Comparison of ENCODE assay signal across 2 cellular contexts in the genomic region with DNA sequence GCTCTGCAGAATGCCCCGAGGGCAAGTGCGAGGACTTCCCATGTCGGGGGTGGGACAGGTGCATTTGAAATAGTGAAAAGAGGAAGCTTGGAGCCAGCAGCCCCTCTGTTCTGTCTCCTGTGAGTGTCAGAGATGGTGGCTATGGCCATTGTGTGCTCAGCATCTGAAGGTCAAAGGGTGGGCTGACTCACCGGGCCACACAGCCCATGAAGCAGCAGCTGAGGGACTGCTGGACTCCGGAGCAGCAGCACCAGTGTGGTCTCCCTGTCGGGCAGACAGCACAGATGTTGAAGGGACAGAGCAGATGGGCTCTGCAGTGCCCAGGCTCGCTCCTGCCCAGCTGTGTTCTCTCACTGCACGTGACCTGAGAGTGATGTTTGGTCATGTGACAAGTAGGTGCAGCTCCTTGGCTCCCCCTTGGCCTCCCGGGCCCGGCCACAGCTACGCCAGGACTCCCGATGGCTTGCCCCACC.
A peak's percentile ranks its signal among the peaks of the same experiment; 100 is the strongest.
TF ChIP-seq lines count a peak whose summit lies in the region.

No MANE protein-coding gene starts in this region.

TF ChIP-seq in Ishikawa, 13 proteins besides CTCF, POLR2A, EP300 and RAD21:
- TF ChIP-seq CREB1 (IDR thresholded peaks at IDR 0.05; ENCODE audit: low read depth) (no peak), USF1 (IDR thresholded peaks at IDR 0.05) (peak; percentile 31; the same call in 1 of the 2 replicates)

TF ChIP-seq in H1, 55 proteins besides CTCF, POLR2A, EP300 and RAD21:
- TF ChIP-seq GTF2F1 (IDR thresholded peaks at IDR 0.05; ENCODE audit: borderline replicate concordance, low read depth, low read length) (no peak), EGR1 (IDR thresholded peaks at IDR 0.05; ENCODE audit: borderline replicate concordance, low read depth, low read length) (no peak), TAF7 (optimal IDR thresholded peaks at IDR 0.05; ENCODE audit: borderline replicate concordance, low read depth, low read length) (no peak), USF2 (IDR thresholded peaks at IDR 0.05; ENCODE audit: low read length) (peak; percentile 64; the same call in 1 of the 2 replicates), ATF3 (IDR thresholded peaks at IDR 0.05; ENCODE audit: insufficient read depth, low read depth, low read length) (no peak)
- TF ChIP-seq, protein P1, sequence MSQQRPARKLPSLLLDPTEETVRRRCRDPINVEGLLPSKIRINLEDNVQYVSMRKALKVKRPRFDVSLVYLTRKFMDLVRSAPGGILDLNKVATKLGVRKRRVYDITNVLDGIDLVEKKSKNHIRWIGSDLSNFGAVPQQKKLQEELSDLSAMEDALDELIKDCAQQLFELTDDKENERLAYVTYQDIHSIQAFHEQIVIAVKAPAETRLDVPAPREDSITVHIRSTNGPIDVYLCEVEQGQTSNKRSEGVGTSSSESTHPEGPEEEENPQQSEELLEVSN (IDR thresholded peaks at IDR 0.05): no peak
